In genomic region chr12:32135967-32136366, GRCh38 we compare ENCODE assay signal across 31 cellular contexts. TPM values are rescaled to one million over a fixed set of nuclear protein-coding genes. Genes with fewer than 3 reads are reported as not detected.
DNase-seq lines count a peak whose midpoint lies in the region; ATAC-seq, FAIRE-seq and TF ChIP-seq lines count a peak whose summit lies in the region.
"Had no signal": no experiment of that assay in that cellular context is flagged by ENCODE, and none has a peak within 500 bp of the region (broad histone marks: within the 10 kb centered on the region; RNA-seq: fewer than 3 reads in every experiment).

No MANE protein-coding gene starts in this region.

- ATAC-seq in natural killer cell treated with Interleukin-12 subunit alpha and Interleukin-12 subunit beta and Interleukin-15 and Interleukin-18, amount 100 ng/mL, for 72 hours, result no peak
- ATAC-seq in natural killer cell, result no peak
- ATAC-seq in HepG2, result peak; percentile 91
- ATAC-seq in stimulated activated naive B cell treated with anti-CD40 and anti-IgM and Interleukin-4, amounts not matched to agents 10 μg/mL and 1 μg/mL and 100 μg/mL, for 72 hours (replicated peaks), result no peak
- ATAC-seq: foreskin keratinocyte, GM12878, HCT116, heart right ventricle had no signal

- H3K27ac ChIP-seq in SU-DHL-6 (ENCODE audit: low read depth, low read length) (peak overlapping the region; percentile 97), HepG2 (ENCODE audit: extremely low read length, insufficient read depth, low read length) (peak overlapping the region; percentile 84)
- H3K27ac ChIP-seq: adrenal gland, esophagus muscularis mucosa, foreskin keratinocyte, heart right ventricle, SJCRH30, skin epidermis, stomach, thyroid gland had no signal

- BruUV-seq in HepG2 (replicated peaks; lab: Mats Ljungman, UMichigan), result no TSS peak

- POLR2A ChIA-PET in HepG2 (lab: Yijun Ruan, JAX), result no interaction called here

- in situ Hi-C loops in HepG2 (cut with HindIII; ENCODE audit: extremely low pct_ligation_motif_present, low pct_unique_long_range_greater_than_20kb), result no loop called here

- H2AFZ ChIP-seq in SU-DHL-6 (ENCODE audit: low read depth, low read length, severe bottlenecking) (no peak overlapping the region), HepG2 (ENCODE audit: low read length) (no peak overlapping the region)

- H3K4me3 ChIP-seq in SU-DHL-6 (ENCODE audit: insufficient read depth, low read length, poor library complexity, severe bottlenecking) (no peak overlapping the region), HepG2 (replicated peaks in 1 of 3; ENCODE audit: insufficient read depth in 1 of 3, low read depth in 2 of 3, low read length in 3 of 3) (peak overlapping the region in 2 of 3 experiments; percentile 28 to 44; a peak in 3 of 6 replicates)
- H3K4me3 ChIP-seq: adrenal gland, esophagus muscularis mucosa, GM12878, heart right ventricle, SJCRH30, skin epidermis, stomach, thyroid gland had no signal

- no peaks in the 10 kb centered on the region for H3K9me2 ChIP-seq in SU-DHL-6 (replicated peaks; ENCODE audit: insufficient read depth, low read length)

- H4K20me1 ChIP-seq in SU-DHL-6 (ENCODE audit: low read depth, low read length) (no peaks in the 10 kb centered on the region), HepG2 (ENCODE audit: insufficient read depth, low read length) (no peaks in the 10 kb centered on the region)

- no peaks in the 10 kb centered on the region for H3K9me3 Mint-ChIP-seq in natural killer cell treated with Interleukin-12 subunit alpha and Interleukin-12 subunit beta and Interleukin-15 and Interleukin-18, amount 100 ng/mL, for 72 hours
- no peaks in the 10 kb centered on the region for H3K9me3 Mint-ChIP-seq in natural killer cell
- no peaks in the 10 kb centered on the region for H3K9me3 Mint-ChIP-seq in stimulated activated naive B cell treated with anti-CD40 and anti-IgM and Interleukin-4, amounts not matched to agents 10 μg/mL and 1 μg/mL and 100 μg/mL, for 72 hours
- H3K9me3 Mint-ChIP-seq: mesothelial cell of epicardium had no signal

- H3K9me3 ChIP-seq in SU-DHL-6 (ENCODE audit: insufficient read depth, low read length) (no peaks in the 10 kb centered on the region), HepG2 (ENCODE audit: low read length) (no peaks in the 10 kb centered on the region)
- H3K9me3 ChIP-seq: adrenal gland, esophagus muscularis mucosa, heart right ventricle, SJCRH30, stomach, thyroid gland had no signal

- H3K36me3 ChIP-seq in SU-DHL-6 (ENCODE audit: low read length) (no peaks in the 10 kb centered on the region), HepG2 (replicated peaks in 1 of 2; ENCODE audit: control insufficient read depth in 1 of 2, insufficient read depth in 2 of 2, low read length in 2 of 2) (no peaks in the 10 kb centered on the region)
- H3K36me3 ChIP-seq: adrenal gland, esophagus muscularis mucosa, heart right ventricle, SJCRH30, stomach, thyroid gland had no signal

- intact Hi-C loops in natural killer cell (cut with micrococcal nuclease), result no loop called here
- intact Hi-C loops in HepG2 (cut with micrococcal nuclease; ENCODE audit: unreplicated experiment), result no loop called here

- peaks cover 25 to 26% of the 10 kb centered on the region in 2 donors for H3K4me1 Mint-ChIP-seq in natural killer cell treated with Interleukin-12 subunit alpha and Interleukin-12 subunit beta and Interleukin-15 and Interleukin-18, amount 100 ng/mL, for 72 hours (ENCODE audit: low read depth in 2 of 2)
- peaks cover 24 to 28% of the 10 kb centered on the region in 2 donors for H3K4me1 Mint-ChIP-seq in natural killer cell
- H3K4me1 Mint-ChIP-seq in stimulated activated naive B cell treated with anti-CD40 and anti-IgM and Interleukin-4, amounts not matched to agents 10 μg/mL and 1 μg/mL and 100 μg/mL, for 72 hours, result peaks cover 26 to 36% of the 10 kb centered on the region in 2 donors

- TF ChIP-seq CTCF in natural killer cell (IDR thresholded peaks at IDR 0.05) (no peak), SU-DHL-6 (IDR thresholded peaks at IDR 0.05; ENCODE audit: insufficient read depth, low read length, poor library complexity, severe bottlenecking) (no peak), HepG2 (CRISPR knock-in tag; IDR thresholded peaks at IDR 0.05) (no peak)

- H3K4me3 Mint-ChIP-seq in natural killer cell treated with Interleukin-12 subunit alpha and Interleukin-12 subunit beta and Interleukin-15 and Interleukin-18, amount 100 ng/mL, for 72 hours, result peak overlapping the region; percentile 25
- H3K4me3 Mint-ChIP-seq in natural killer cell, result no peak overlapping the region
- H3K4me3 Mint-ChIP-seq in stimulated activated naive B cell treated with anti-CD40 and anti-IgM and Interleukin-4, amounts not matched to agents 10 μg/mL and 1 μg/mL and 100 μg/mL, for 72 hours, result no peak overlapping the region
- H3K4me3 Mint-ChIP-seq: mesothelial cell of epicardium had no signal

- no peak for FAIRE-seq in HepG2 (lab: Jason Lieb, UNC)
- FAIRE-seq: A204.1, GM12878, kidney had no signal

- no peaks in the 10 kb centered on the region for H3K27me3 Mint-ChIP-seq in natural killer cell treated with Interleukin-12 subunit alpha and Interleukin-12 subunit beta and Interleukin-15 and Interleukin-18, amount 100 ng/mL, for 72 hours
- no peaks in the 10 kb centered on the region for H3K27me3 Mint-ChIP-seq in natural killer cell (ENCODE audit: low read depth in 2 of 2)
- H3K27me3 Mint-ChIP-seq in stimulated activated naive B cell treated with anti-CD40 and anti-IgM and Interleukin-4, amounts not matched to agents 10 μg/mL and 1 μg/mL and 100 μg/mL, for 72 hours, result no peaks in the 10 kb centered on the region
- H3K27me3 Mint-ChIP-seq: CD8-positive, alpha-beta memory T cell had no signal

- peak overlapping the region; percentile 14 for H3K9ac ChIP-seq in SU-DHL-6 (ENCODE audit: low read length)
- peak overlapping the region; percentile 68 for H3K9ac ChIP-seq in HepG2 (ENCODE audit: insufficient read depth, low read depth, low read length)

- peaks cover 75% of the 10 kb centered on the region for H3F3A ChIP-seq in SU-DHL-6 (ENCODE audit: insufficient read depth)

- H3K27ac Mint-ChIP-seq in natural killer cell treated with Interleukin-12 subunit alpha and Interleukin-12 subunit beta and Interleukin-15 and Interleukin-18, amount 100 ng/mL, for 72 hours, result peak overlapping the region in 1 of 2 donors; percentile 8
- no peak overlapping the region for H3K27ac Mint-ChIP-seq in natural killer cell
- peak overlapping the region; percentile 69 for H3K27ac Mint-ChIP-seq in stimulated activated naive B cell treated with anti-CD40 and anti-IgM and Interleukin-4, amounts not matched to agents 10 μg/mL and 1 μg/mL and 100 μg/mL, for 72 hours
- H3K27ac Mint-ChIP-seq: mesothelial cell of epicardium had no signal

- TF ChIP-seq RAD21 in HepG2 (CRISPR knock-in tag; IDR thresholded peaks at IDR 0.05), result no peak

- CTCF ChIA-PET in HepG2 (lab: Yijun Ruan, JAX; ENCODE audit: low intra/inter-chr PET ratio, low total read pairs), result no interaction called here

- TF ChIP-seq EP300 in HepG2 (IDR thresholded peaks at IDR 0.05; ENCODE audit: low read depth in 2 of 2, low read length in 2 of 2), result peak; percentile 50 to 52; a peak in 1 of 4 replicates
- TF ChIP-seq EP300 in HepG2 (CRISPR knock-in tag; IDR thresholded peaks at IDR 0.05; ENCODE audit: borderline replicate concordance), result no peak

- no peaks in the 10 kb centered on the region for H3K36me3 Mint-ChIP-seq in natural killer cell treated with Interleukin-12 subunit alpha and Interleukin-12 subunit beta and Interleukin-15 and Interleukin-18, amount 100 ng/mL, for 72 hours
- H3K36me3 Mint-ChIP-seq in natural killer cell, result no peaks in the 10 kb centered on the region
- peaks cover 3 to 14% of the 10 kb centered on the region in 2 donors for H3K36me3 Mint-ChIP-seq in stimulated activated naive B cell treated with anti-CD40 and anti-IgM and Interleukin-4, amounts not matched to agents 10 μg/mL and 1 μg/mL and 100 μg/mL, for 72 hours
- H3K36me3 Mint-ChIP-seq: mesothelial cell of epicardium had no signal

- H3K4me2 ChIP-seq in SU-DHL-6 (ENCODE audit: low read depth, low read length, poor library complexity, severe bottlenecking), result peak overlapping the region; percentile 92
- peak overlapping the region; percentile 61 for H3K4me2 ChIP-seq in HepG2 (ENCODE audit: low read depth, low read length)

- H3K79me2 ChIP-seq in SU-DHL-6 (ENCODE audit: insufficient read depth, low read length) (peaks cover 66% of the 10 kb centered on the region), HepG2 (ENCODE audit: insufficient read depth, low read length) (no peaks in the 10 kb centered on the region)

- TF ChIP-seq POLR2A in HepG2 (IDR thresholded peaks at IDR 0.05; ENCODE audit: insufficient read depth in 1 of 2, low read depth in 2 of 2, low read length in 2 of 2), result no peak

- DNase-seq in natural killer cell treated with Interleukin-12 subunit alpha and Interleukin-12 subunit beta and Interleukin-15 and Interleukin-18, amount 100 ng/mL, for 72 hours (ENCODE audit: low spot score), result no peak
- DNase-seq in natural killer cell, result no peak
- DNase-seq in HepG2 (ENCODE audit: low spot score), result peak; percentile 91
- DNase-seq in stimulated activated naive B cell treated with anti-CD40 and anti-IgM and Interleukin-4, amounts not matched to agents 10 μg/mL and 1 μg/mL and 100 μg/mL, for 72 hours, result no peak
- no peak for DNase-seq in occipital lobe (lab: John Stamatoyannopoulos, UW)
- DNase-seq in activated naive CD4-positive, alpha-beta T cell (lab: John Stamatoyannopoulos, UW), result no peak
- no peak for DNase-seq in AG08396 (ENCODE audit: low spot score)
- DNase-seq: activated naive CD4-positive, alpha-beta T cell treated with Interleukin-2 at 50 U/mL for 16 hours; adrenal gland; CD8-positive, alpha-beta memory T cell; dermis blood vessel endothelial cell; DMS 273 treated with DMSO at 0.1 percent for 48 hours; EL; foreskin keratinocyte; heart right ventricle; kidney; NCI-H1092; NCI-H1694; NCI-H446 treated with DMSO at 0.1 percent for 48 hours; NCI-H774; retina; SJCRH30; stomach; thyroid gland had no signal

- WGBS in HepG2 (ENCODE audit: low lambda C conversion rate), result 0% methylated on average over 2 of the region's 2 CpGs

- H3K4me1 ChIP-seq in HepG2 (ENCODE audit: insufficient read depth, low read length), result peaks cover 67% of the 10 kb centered on the region
- H3K4me1 ChIP-seq: foreskin keratinocyte, SJCRH30 had no signal

- no peaks in the 10 kb centered on the region for H3K27me3 ChIP-seq in SU-DHL-6 (ENCODE audit: low read length)
- H3K27me3 ChIP-seq in HepG2 (ENCODE audit: control insufficient read depth in 1 of 2, insufficient read depth in 2 of 2, low read length in 2 of 2), result no peaks in the 10 kb centered on the region
- H3K27me3 ChIP-seq: adrenal gland, esophagus muscularis mucosa, foreskin keratinocyte, heart right ventricle, SJCRH30, stomach, thyroid gland had no signal

RNA-seq across cellular contexts. Expression of gene BICD1, which starts 29.3 kb away (rescaled TPM):
- 10 to 100 TPM; 16.6 to 34.4 TPM for total RNA-seq in natural killer cell treated with Interleukin-12 subunit alpha and Interleukin-12 subunit beta and Interleukin-15 and Interleukin-18, amount 100 ng/mL, for 72 hours
- 10 to 100 TPM in 2 of 3 donors, 1 to 10 TPM in 1; 10.0 to 16.0 (median 15.5) TPM for total RNA-seq in natural killer cell
- total RNA-seq in HepG2 (2016; rRNA removed; fragmentation: Illumina TruSeq; extraction: Trizol), result 4.8 and 5.2 TPM in 2 replicates
- 2.9 and 3.2 TPM in 2 replicates for total RNA-seq in HepG2 (2016; cell fraction: cytosol; rRNA removed; fragmentation: Illumina TruSeq; extraction: Trizol; ENCODE audit: low read depth)
- total RNA-seq in HepG2 (2016; cell fraction: insoluble cytoplasmic fraction; rRNA removed; fragmentation: Illumina TruSeq; extraction: Trizol), result 3.7 and 5.0 TPM in 2 replicates
- total RNA-seq in HepG2 (2016; cell fraction: membrane; rRNA removed; fragmentation: Illumina TruSeq; extraction: Trizol), result 4.3 and 5.1 TPM in 2 replicates
- total RNA-seq in HepG2 (2016; cell fraction: nucleus; rRNA removed; fragmentation: Illumina TruSeq; extraction: Trizol), result 11.2 and 11.5 TPM in 2 replicates
- polyA plus RNA-seq in HepG2 (2011; rRNA removed), result 4.5 and 4.7 TPM in 2 replicates
- polyA plus RNA-seq in HepG2 (2011; cell fraction: cytosol; rRNA removed), result 1.5 and 2.1 TPM in 2 replicates
- 8.0 and 8.8 TPM in 2 replicates for polyA plus RNA-seq in HepG2 (2011; cell fraction: nucleus; rRNA removed)
- polyA plus RNA-seq in HepG2 (2012), result 4.7 and 5.0 TPM in 2 replicates
- 1.6 and 1.7 TPM in 2 replicates for polyA plus RNA-seq in HepG2 (2016; cell fraction: cytosol; fragmentation: Illumina TruSeq; extraction: Trizol; ENCODE audit: low read depth)
- polyA plus RNA-seq in HepG2 (2016; cell fraction: insoluble cytoplasmic fraction; fragmentation: Illumina TruSeq; extraction: Trizol; ENCODE audit: low read depth), result 8.0 and 8.4 TPM in 2 replicates
- polyA plus RNA-seq in HepG2 (2016; cell fraction: membrane; fragmentation: Illumina TruSeq; extraction: Trizol; ENCODE audit: low read depth), result 4.5 and 4.7 TPM in 2 replicates
- 9.3 and 10.0 TPM in 2 replicates for polyA plus RNA-seq in HepG2 (2016; cell fraction: nucleus; fragmentation: Illumina TruSeq; extraction: Trizol; ENCODE audit: insufficient read depth, low read depth)
- polyA minus RNA-seq in HepG2 (2011; rRNA and poly(A)+ RNA removed; ENCODE audit: low replicate concordance), result 11.8 and 42.9 TPM in 2 replicates
- polyA minus RNA-seq in HepG2 (2011; cell fraction: cytosol; rRNA and poly(A)+ RNA removed), result 2.5 and 3.4 TPM in 2 replicates
- 24.3 and 27.0 TPM in 2 replicates for polyA minus RNA-seq in HepG2 (2011; cell fraction: nucleus; rRNA and poly(A)+ RNA removed)
- total RNA-seq in occipital lobe, result 52.1 TPM
